Comparison of ENCODE assay signal across 19 cellular contexts in genomic region chr1:221437924-221438323, GRCh38.
DNase-seq lines count a peak whose midpoint lies in the region; ATAC-seq and TF ChIP-seq lines count a peak whose summit lies in the region.
"Had no signal": no experiment of that assay in that cellular context is flagged by ENCODE, and none has a peak within 500 bp of the region (broad histone marks: within the 10 kb centered on the region; RNA-seq: fewer than 3 reads in every experiment).

No MANE protein-coding gene starts in this region.

- DNase-seq in EH (ENCODE audit: low read depth) (peak; percentile 89), LHCN-M2 (ENCODE audit: low read depth) (peak; percentile 62), astrocyte of the spinal cord (ENCODE audit: low read depth, low spot score) (peak; percentile 60), kidney glomerular epithelial cell (lab: John Stamatoyannopoulos, UW) (peak; percentile 5), left colon (no peak)
- DNase-seq in activated CD4-positive, alpha-beta T cell treated with anti-CD3 and anti-CD28 coated beads, Interleukin-2, amount 50 U/mL, for 1 hour: no peak
- DNase-seq: activated CD4-positive, alpha-beta memory T cell treated with anti-CD3 and anti-CD28 coated beads, Interleukin-2, amount 10 ng/mL, durations not matched to agents 7 days and 5 days; activated effector memory CD4-positive, alpha-beta T cell treated with Interleukin-2 at 50 U/mL for 16 hours; erythroblast; hippocampal formation; MV-4-11; NCI-H2029 treated with DMSO at 0.1 percent for 48 hours; NCI-H526 treated with DMSO at 0.1 percent for 48 hours; OCI-M1; small intestine had no signal

- no peak overlapping the region for H3K4me3 ChIP-seq in astrocyte of the spinal cord (ENCODE audit: low read depth, low read length)
- H3K4me3 ChIP-seq: thoracic aorta had no signal

- in situ Hi-C loops in astrocyte of the spinal cord (cut with HindIII; ENCODE audit: low sequenced_read_pairs): no loop called here

- TF ChIP-seq CTCF in astrocyte of the spinal cord (IDR thresholded peaks at IDR 0.05; ENCODE audit: low read depth, low read length): no peak

- ATAC-seq in left colon: no peak
- no peak for ATAC-seq in GM18868 (IDR thresholded peaks at IDR 0.05; ENCODE audit: unreplicated experiment)
- no peak for ATAC-seq in HG03521 (IDR thresholded peaks at IDR 0.05; ENCODE audit: unreplicated experiment)
- ATAC-seq: HepG2 had no signal

- intact Hi-C loops in left colon (cut with DNase I, micrococcal nuclease): loop anchor here in 1 of 2 donors (10.0 kb wide), 1 partner anchor 623 kb away; no protein-coding TSS in a partner anchor

Comparison
In these comparisons a context has a peak if more than half of its experiments do, and no peak if none do; other contexts are left out.
1. DNase-seq: peak in EH (single experiment), LHCN-M2 (single experiment), astrocyte of the spinal cord (single experiment) and kidney glomerular epithelial cell (single experiment); none in left colon (0 of 2) and activated CD4-positive, alpha-beta T cell treated with anti-CD3 and anti-CD28 coated beads, Interleukin-2, amount 50 U/mL, for 1 hour (single experiment).